14 cellular contexts compared by ENCODE assay signal in the genomic region with DNA sequence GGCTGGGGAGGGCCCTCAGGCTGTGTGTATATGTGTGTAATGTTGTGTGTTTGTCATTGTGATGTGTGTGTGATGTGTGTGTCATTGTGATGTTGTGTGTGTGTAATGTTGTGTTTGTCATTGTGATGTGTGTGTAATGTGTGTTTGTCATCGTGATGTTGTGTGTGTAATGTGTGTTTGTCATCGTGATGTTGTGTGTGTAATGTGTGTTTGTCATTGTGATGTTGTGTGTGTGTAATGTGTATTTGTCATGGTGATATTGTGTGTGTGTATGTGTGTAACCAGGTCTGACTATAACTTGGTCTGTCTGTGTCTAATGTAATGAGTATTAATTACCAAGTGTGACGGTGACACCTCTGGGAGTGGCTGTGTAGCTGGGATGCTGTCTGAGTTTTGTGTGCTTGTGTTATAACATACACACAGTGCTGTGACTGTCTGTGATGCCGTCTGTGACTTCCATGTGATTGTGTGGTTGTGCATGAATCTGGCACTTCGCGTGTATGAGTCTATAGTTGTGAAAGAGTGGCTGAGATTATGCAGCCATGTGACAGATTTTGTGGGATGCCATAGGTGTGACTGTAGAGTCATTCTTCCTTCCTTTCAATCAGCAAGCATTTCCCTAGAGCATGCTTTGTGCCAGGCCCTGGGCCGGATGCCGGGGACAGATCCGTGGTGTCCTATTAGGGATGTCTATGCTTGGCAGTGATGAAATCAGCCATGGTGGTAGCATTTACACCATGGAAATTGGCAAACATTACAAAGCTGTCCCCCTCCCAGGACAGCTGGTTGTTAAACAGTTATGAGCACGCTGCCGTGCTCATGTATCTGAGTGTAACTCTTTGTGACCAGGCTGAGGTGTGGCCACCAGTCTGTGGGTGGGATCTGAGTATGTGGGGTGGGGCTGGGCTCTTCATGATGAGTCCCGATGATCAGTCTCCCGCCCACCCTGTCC. TPM values are rescaled to one million over a fixed set of nuclear protein-coding genes. Genes with fewer than 3 reads are reported as not detected.
A peak's percentile ranks its signal among the peaks of the same experiment; 100 is the strongest.
DNase-seq lines count a peak whose midpoint lies in the region; ATAC-seq, FAIRE-seq and TF ChIP-seq lines count a peak whose summit lies in the region.
"Had no signal": no experiment of that assay in that cellular context is flagged by ENCODE, and none has a peak within 500 bp of the region (broad histone marks: within the 10 kb centered on the region; RNA-seq: fewer than 3 reads in every experiment).

No MANE protein-coding gene starts in this region.

- CTCF ChIA-PET in H1 (lab: Charles Lee; ENCODE audit: partially characterized antibody), result interaction anchor here (1.0 kb wide), 1 partner anchor 92 kb away, joined by 3 read pairs; no protein-coding TSS in a partner anchor

- no peak overlapping the region for H2BK5ac ChIP-seq in H1 (ENCODE audit: low read depth, low read length)

- no peak overlapping the region for H2BK120ac ChIP-seq in H1 (replicated peaks; ENCODE audit: low read depth, low read length)

- H4K91ac ChIP-seq in H1 (replicated peaks; ENCODE audit: insufficient read length, low read length), result no peak overlapping the region

- 81% methylated on average over 12 of the region's 13 CpGs; no CpG with 5 or more reads in 1 of the 2 experiments for WGBS in H1 (ENCODE audit: extremely low coverage in 1 of 2, insufficient coverage in 1 of 2, insufficient read length in 1 of 2, insufficient replicate concordance in 2 of 2, low coverage in 1 of 2, low lambda C conversion rate in 2 of 2, missing lambda C conversion rate in 1 of 2), 2 experiments

- H4K20me1 ChIP-seq in H1 (replicated peaks in 1 of 2; ENCODE audit: control insufficient read depth in 1 of 2, insufficient read depth in 2 of 2, low read length in 2 of 2), result no peaks in the 10 kb centered on the region
- H4K20me1 ChIP-seq: BLaER1 treated with 17β-estradiol and CSF1 and Interleukin-3, amounts not matched to agents 10 nM and 100 nM had no signal

- H3K9ac ChIP-seq in H1 (replicated peaks in 1 of 4; ENCODE audit: extremely low read depth in 1 of 4, low read depth in 3 of 4, low read length in 3 of 4), result no peak overlapping the region
- H3K9ac ChIP-seq: BLaER1 treated with 17β-estradiol and CSF1 and Interleukin-3, amounts not matched to agents 10 nM and 100 nM had no signal

- intact Hi-C loops in upper lobe of right lung (cut with DNase I), result no loop called here

- H4K8ac ChIP-seq in H1 (ENCODE audit: extremely low read depth, insufficient read depth, low read length), result no peak overlapping the region

- H4K5ac ChIP-seq in H1 (ENCODE audit: insufficient read length, low read depth, low read length), result no peak overlapping the region

- peak; percentile 27 to 49 for ATAC-seq in activated naive CD4-positive, alpha-beta T cell treated with anti-CD3 and anti-CD28 coated beads, Interleukin-2, amount 50 U/mL, for 72 hours
- peak; percentile 8 for ATAC-seq in T-helper 17 cell
- peak; percentile 32 for ATAC-seq in upper lobe of right lung

- no peak for TF ChIP-seq CTCF in H1 (IDR thresholded peaks at IDR 0.05; ENCODE audit: control extremely low read depth in 1 of 3, insufficient read depth in 1 of 3, low read depth in 1 of 3, low read length in 3 of 3)
- TF ChIP-seq CTCF in upper lobe of right lung (IDR thresholded peaks at IDR 0.05), result no peak

- H3K27me3 ChIP-seq in H1 (replicated peaks in 1 of 4; ENCODE audit: control insufficient read depth in 3 of 4, extremely low read depth in 1 of 4, insufficient read depth in 3 of 4, low read length in 3 of 4) (no peaks in the 10 kb centered on the region), upper lobe of right lung (peaks cover 18% of the 10 kb centered on the region)

- no peak overlapping the region for H2BK20ac ChIP-seq in H1 (ENCODE audit: low read length)

- no peaks in the 10 kb centered on the region for H3K27me3 Mint-ChIP-seq in T-helper 17 cell

- no peak overlapping the region for H2AFZ ChIP-seq in H1 (ENCODE audit: low read length)

- H3K4me3 ChIP-seq in H1 (ENCODE audit: extremely low read depth in 1 of 4, insufficient read depth in 2 of 4, low read depth in 3 of 4, low read length in 4 of 4) (no peak overlapping the region), upper lobe of right lung (no peak overlapping the region)
- H3K4me3 ChIP-seq: BLaER1 treated with 17β-estradiol and CSF1 and Interleukin-3, amounts not matched to agents 10 nM and 100 nM; SK-N-MC had no signal

- peak; percentile 94 for FAIRE-seq in H1 (lab: Jason Lieb, UNC)

- no peak overlapping the region for H3K23ac ChIP-seq in H1 (ENCODE audit: insufficient read length)

- H3K4me1 ChIP-seq in H1 (replicated peaks in 1 of 4; ENCODE audit: control insufficient read depth in 3 of 4, insufficient read depth in 4 of 4, low read length in 3 of 4) (peaks cover 0 to 2% (median 0%) of the 10 kb centered on the region in 4 experiments; a peak in 1 of 7 replicates), upper lobe of right lung (no peaks in the 10 kb centered on the region)

- H3K14ac ChIP-seq in H1 (ENCODE audit: insufficient read length), result no peak overlapping the region

- peaks cover 18 to 20% of the 10 kb centered on the region in 2 donors for H3K36me3 Mint-ChIP-seq in activated naive CD4-positive, alpha-beta T cell treated with anti-CD3 and anti-CD28 coated beads, Interleukin-2, amount 50 U/mL, for 72 hours
- H3K36me3 Mint-ChIP-seq in T-helper 17 cell (ENCODE audit: low read depth), result peaks cover 4% of the 10 kb centered on the region

- no peaks in the 10 kb centered on the region for H3K9me3 ChIP-seq in T-helper 17 cell (ENCODE audit: control insufficient read depth, low read length, poor library complexity, severe bottlenecking)
- no peaks in the 10 kb centered on the region; a peak in 1 of 4 replicates for H3K9me3 ChIP-seq in H1 (ENCODE audit: insufficient read depth in 2 of 2, low read depth in 1 of 2, low read length in 1 of 2)
- H3K9me3 ChIP-seq in upper lobe of right lung, result no peaks in the 10 kb centered on the region
- H3K9me3 ChIP-seq: BLaER1 treated with 17β-estradiol and CSF1 and Interleukin-3, amounts not matched to agents 10 nM and 100 nM had no signal

- no peak overlapping the region for H3K4ac ChIP-seq in H1 (replicated peaks; ENCODE audit: insufficient read length, low read depth, low read length)

- POLR2A ChIA-PET in H1 (lab: Charles Lee; ENCODE audit: partially characterized antibody), result no interaction called here

- H3K79me2 ChIP-seq in H1 (ENCODE audit: control insufficient read depth in 1 of 2, insufficient read depth in 2 of 2, low read length in 2 of 2), result no peaks in the 10 kb centered on the region

- peak overlapping the region; percentile 20; the same call in 1 of the 2 replicates for H2BK12ac ChIP-seq in H1 (ENCODE audit: low read depth, low read length)

- 0 out of 2 replicates have a peak overlapping the region, but pooled peaks have one; percentile 39 for H2AK5ac ChIP-seq in H1 (ENCODE audit: low read depth, low read length)

- no peak overlapping the region for H3K4me3 Mint-ChIP-seq in T-helper 17 cell
- H3K4me3 Mint-ChIP-seq: neural crest cell had no signal

- H3K23me2 ChIP-seq in H1 (ENCODE audit: low read depth, low read length), result peaks cover 3% of the 10 kb centered on the region; the same call in 1 of the 2 replicates

- H3K4me2 ChIP-seq in H1 (ENCODE audit: insufficient read depth in 1 of 2, low read depth in 2 of 2, low read length in 2 of 2), result no peak overlapping the region

- peaks cover 33% of the 10 kb centered on the region for H3K4me1 Mint-ChIP-seq in T-helper 17 cell
- H3K4me1 Mint-ChIP-seq: neural crest cell had no signal

- no peak overlapping the region for H3K18ac ChIP-seq in H1 (ENCODE audit: extremely low read depth, low read length)

- H2BK15ac ChIP-seq in H1 (ENCODE audit: low read length), result no peak overlapping the region

- no peak overlapping the region for H3K27ac Mint-ChIP-seq in activated naive CD4-positive, alpha-beta T cell treated with anti-CD3 and anti-CD28 coated beads, Interleukin-2, amount 50 U/mL, for 72 hours
- H3K27ac Mint-ChIP-seq in T-helper 17 cell, result no peak overlapping the region

- TF ChIP-seq EP300 in H1 (IDR thresholded peaks at IDR 0.05; ENCODE audit: borderline replicate concordance in 1 of 2, low read depth in 2 of 2, low read length in 2 of 2), result no peak

- TF ChIP-seq RAD21 in H1 (IDR thresholded peaks at IDR 0.05 in 1 of 2, conservative IDR thresholded peaks at IDR 0.05 in 1 of 2; ENCODE audit: low read depth in 2 of 2, low read length in 2 of 2), result no peak

- no peak overlapping the region for H3K27ac ChIP-seq in H1 (ENCODE audit: low read depth, low read length)
- no peak overlapping the region for H3K27ac ChIP-seq in upper lobe of right lung
- H3K27ac ChIP-seq: BLaER1 treated with 17β-estradiol and CSF1 and Interleukin-3, amounts not matched to agents 10 nM and 100 nM; SK-N-MC had no signal

- DNase-seq in activated naive CD4-positive, alpha-beta T cell treated with anti-CD3 and anti-CD28 coated beads, Interleukin-2, amount 50 U/mL, for 72 hours (ENCODE audit: low spot score in 2 of 2), result no peak
- no peak for DNase-seq in activated naive CD4-positive, alpha-beta T cell treated with anti-CD3 and anti-CD28 coated beads, Interleukin-2, amount 50 U/mL, for 16 hours
- DNase-seq in T-helper 17 cell (no peak), H1 (ENCODE audit: low read depth in 1 of 2, low spot score in 2 of 2) (no peak), upper lobe of right lung (no peak), D341Med (ENCODE audit: low spot score) (no peak), ecto neural progenitor cell (ENCODE audit: low spot score) (no peak), NCI-H2196 (lab: John Stamatoyannopoulos, UW; ENCODE audit: unreplicated experiment) (no peak)
- DNase-seq: H7, NCI-H524 treated with DMSO at 0.1 percent for 48 hours had no signal

- no peaks in the 10 kb centered on the region for H3K79me1 ChIP-seq in H1 (ENCODE audit: low read depth, low read length)

- H3K9me3 Mint-ChIP-seq in activated naive CD4-positive, alpha-beta T cell treated with anti-CD3 and anti-CD28 coated beads, Interleukin-2, amount 50 U/mL, for 72 hours, result peaks cover 0 to 4% of the 10 kb centered on the region in 2 donors
- H3K9me3 Mint-ChIP-seq: neural crest cell had no signal

- TF ChIP-seq POLR2A in H1 (IDR thresholded peaks at IDR 0.05; ENCODE audit: control extremely low read depth in 1 of 2, low read depth in 2 of 2, low read length in 2 of 2), result no peak

- H3K56ac ChIP-seq in H1 (replicated peaks; ENCODE audit: insufficient read length, low read depth, low read length), result no peak overlapping the region

- H3K36me3 ChIP-seq in H1 (ENCODE audit: control insufficient read depth in 2 of 4, insufficient read depth in 4 of 4, low read length in 3 of 4) (no peaks in the 10 kb centered on the region), upper lobe of right lung (no peaks in the 10 kb centered on the region)
- H3K36me3 ChIP-seq: BLaER1 treated with 17β-estradiol and CSF1 and Interleukin-3, amounts not matched to agents 10 nM and 100 nM had no signal

RNA-seq across cellular contexts. Expression of gene TNFSF14, which starts 6.4 kb away (rescaled TPM):
- total RNA-seq in activated naive CD4-positive, alpha-beta T cell treated with anti-CD3 and anti-CD28 coated beads, Interleukin-2, amount 50 U/mL, for 72 hours, result 10 to 100 TPM; 24.9 to 25.3 TPM
- total RNA-seq in T-helper 17 cell (1 to 10 TPM; 5.0 to 5.6 TPM), upper lobe of right lung (4.4 TPM)
- total RNA-seq in H1 (2021; fragmentation: NEBNext Ultra II Directional; extraction: Animal tissue kit (Norgen Biotek cat#: 25700)), result not detected in 2 replicates
- 0.03 TPM in 1 of 2 replicates, not detected in the other for polyA plus RNA-seq in H1 (2011; rRNA removed)
- 0.03 TPM for polyA plus RNA-seq in H1 (2011; cell fraction: cytosol; rRNA removed)
- not detected for polyA plus RNA-seq in H1 (2011; cell fraction: nucleus; rRNA removed)
- polyA plus RNA-seq in H1 (2012, experiment 1 of 2), result 0.06 TPM in 1 of 4 replicates, not detected in the others
- not detected for polyA plus RNA-seq in H1 (2012, experiment 2 of 2)
- 0.02 TPM for polyA plus RNA-seq in H1 (2013, experiment 1 of 2)
- not detected for polyA plus RNA-seq in H1 (2013, experiment 2 of 2)
- polyA minus RNA-seq in H1 (2011; rRNA and poly(A)+ RNA removed), result not detected in 2 replicates
- not detected for polyA minus RNA-seq in H1 (2011; cell fraction: cytosol; rRNA and poly(A)+ RNA removed)
- polyA minus RNA-seq in H1 (2011; cell fraction: nucleus; rRNA and poly(A)+ RNA removed), result not detected
- total RNA-seq: kidney epithelial cell, neural crest cell had no signal

RNA-seq across cellular contexts. Expression of gene C3, which starts 56.9 kb away (rescaled TPM):
- under 1 TPM; 0.54 to 0.84 TPM for total RNA-seq in activated naive CD4-positive, alpha-beta T cell treated with anti-CD3 and anti-CD28 coated beads, Interleukin-2, amount 50 U/mL, for 72 hours
- total RNA-seq in T-helper 17 cell, result under 1 TPM in 1 of 2 donors, not detected in 1; 0.35 TPM
- 4.2 and 6.4 TPM in 2 replicates for total RNA-seq in H1 (2021; fragmentation: NEBNext Ultra II Directional; extraction: Animal tissue kit (Norgen Biotek cat#: 25700))
- 12.8 and 16.6 TPM in 2 replicates for polyA plus RNA-seq in H1 (2011; rRNA removed)
- polyA plus RNA-seq in H1 (2011; cell fraction: cytosol; rRNA removed), result 16.0 TPM
- 34.2 TPM for polyA plus RNA-seq in H1 (2011; cell fraction: nucleus; rRNA removed)
- polyA plus RNA-seq in H1 (2012, experiment 1 of 2), result 11.3 to 16.8 TPM (median 13.0 TPM) in 4 replicates
- 13.6 TPM for polyA plus RNA-seq in H1 (2012, experiment 2 of 2)
- polyA plus RNA-seq in H1 (2013, experiment 1 of 2), result 22.5 TPM
- 24.4 TPM for polyA plus RNA-seq in H1 (2013, experiment 2 of 2)
- polyA minus RNA-seq in H1 (2011; rRNA and poly(A)+ RNA removed), result 16.2 and 28.8 TPM in 2 replicates
- 31.9 TPM for polyA minus RNA-seq in H1 (2011; cell fraction: cytosol; rRNA and poly(A)+ RNA removed)
- polyA minus RNA-seq in H1 (2011; cell fraction: nucleus; rRNA and poly(A)+ RNA removed), result 33.2 TPM
- total RNA-seq in upper lobe of right lung, result 1,129 TPM

Comparison
In these comparisons a context has a peak if more than half of its experiments do, and no peak if none do; other contexts are left out.
1. RNA of gene C3, which starts 56.9 kb away (total RNA-seq): 1,129 TPM in upper lobe of right lung (single experiment); 4.2 to 6.4 TPM in H1, 0.54 to 0.84 TPM in activated naive CD4-positive, alpha-beta T cell treated with anti-CD3 and anti-CD28 coated beads, Interleukin-2, amount 50 U/mL, for 72 hours and 0.35 TPM in T-helper 17 cell; every median in the first group is over 100 times any median in the second.
2. Peak in every context shown above with its lines, with median percentiles within 50 percentile points of each other: ATAC-seq.